22 cellular contexts compared by ENCODE assay signal in the genomic region with DNA sequence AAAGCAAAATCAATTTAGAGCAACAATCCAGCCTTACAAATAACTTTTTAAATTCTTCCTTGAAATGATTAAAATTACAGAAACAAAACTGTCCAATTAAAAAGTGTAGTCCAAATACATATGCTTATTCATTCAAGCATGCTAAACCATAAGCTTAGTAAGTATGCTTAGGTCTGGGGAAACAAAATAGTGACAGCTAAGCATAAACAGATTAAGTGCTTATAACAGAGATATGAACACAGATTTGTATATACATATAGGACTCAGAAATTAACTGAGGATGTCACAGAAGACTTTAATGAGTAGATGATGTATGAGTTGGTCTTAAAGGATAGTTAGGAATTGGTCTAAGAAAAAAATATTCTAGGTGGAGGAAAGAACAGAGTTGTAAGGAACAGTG. TPM values are rescaled to one million over a fixed set of nuclear protein-coding genes. Genes with fewer than 3 reads are reported as not detected.
DNase-seq lines count a peak whose midpoint lies in the region; ATAC-seq, FAIRE-seq and TF ChIP-seq lines count a peak whose summit lies in the region.
"Had no signal": no experiment of that assay in that cellular context is flagged by ENCODE, and none has a peak within 500 bp of the region (broad histone marks: within the 10 kb centered on the region; RNA-seq: fewer than 3 reads in every experiment).

No MANE protein-coding gene starts in this region.

- no peaks in the 10 kb centered on the region for H3K9me3 Mint-ChIP-seq in activated T-cell treated with anti-CD3 and anti-CD28 coated beads, Interleukin-2, amount 50 U/mL, for 72 hours

- peak; percentile 6 for FAIRE-seq in D721Med (lab: Jason Lieb, UNC)
- FAIRE-seq in K562 (lab: Jason Lieb, UNC) = no peak

- TF ChIP-seq CTCF in D721Med (IDR thresholded peaks at IDR 0.05; ENCODE audit: insufficient read depth, missing control alignments) (no peak), K562 (IDR thresholded peaks at IDR 0.05 in 2 of 3, conservative IDR thresholded peaks at IDR 0.05 in 1 of 3; ENCODE audit: insufficient read depth in 2 of 3, low read depth in 1 of 3, low read length in 3 of 3) (no peak), retinal pigment epithelial cell (conservative IDR thresholded peaks at IDR 0.05; ENCODE audit: low read depth, low read length) (no peak)

- TF ChIP-seq EP300 in K562 (IDR thresholded peaks at IDR 0.05; ENCODE audit: low read length) = no peak

- in situ Hi-C loops in K562 (cut with MboI) = no loop called here

- H3K4me1 ChIP-seq in K562 (replicated peaks in 1 of 2; ENCODE audit: control insufficient read depth in 2 of 2, insufficient read depth in 2 of 2, low read length in 2 of 2) = no peaks in the 10 kb centered on the region

- no peak overlapping the region for H3K27ac ChIP-seq in K562 (ENCODE audit: extremely low read depth, low read depth, low read length)
- H3K27ac ChIP-seq: C4-2B, RWPE1, SK-N-MC had no signal

- ATAC-seq in activated T-cell treated with anti-CD3 and anti-CD28 coated beads, Interleukin-2, amount 50 U/mL, for 72 hours (replicated peaks in 1 of 2) = no peak
- ATAC-seq in K562 (no peak), GM21381 (IDR thresholded peaks at IDR 0.05; ENCODE audit: unreplicated experiment) (no peak)

- no peak for TF ChIP-seq POLR2A in K562 (conservative IDR thresholded peaks at IDR 0.05)

- intact Hi-C loops in K562 (cut with micrococcal nuclease) = no loop called here

- H3K4me1 Mint-ChIP-seq in activated T-cell treated with anti-CD3 and anti-CD28 coated beads, Interleukin-2, amount 50 U/mL, for 72 hours (ENCODE audit: low read depth) = no peaks in the 10 kb centered on the region

- no peak overlapping the region for H3K4me2 ChIP-seq in K562 (ENCODE audit: insufficient read depth, low read length)

- no peaks in the 10 kb centered on the region for H3K9me1 ChIP-seq in K562 (ENCODE audit: control insufficient read depth, insufficient read depth, low read length)

- H3K4me3 Mint-ChIP-seq in activated T-cell treated with anti-CD3 and anti-CD28 coated beads, Interleukin-2, amount 50 U/mL, for 72 hours = no peak overlapping the region

- TF ChIP-seq RAD21 in K562 (CRISPR knock-in tag; conservative IDR thresholded peaks at IDR 0.05 in 1 of 2, IDR thresholded peaks at IDR 0.05 in 1 of 2) = no peak

- no peak overlapping the region for H3K9ac ChIP-seq in K562 (ENCODE audit: insufficient read depth in 1 of 2, low read depth in 2 of 2, low read length in 2 of 2)

- CTCF ChIA-PET in K562 (lab: Yijun Ruan, JAX; ENCODE audit: low intra/inter-chr PET ratio) = no interaction called here

- DNase-seq in activated T-cell treated with anti-CD3 and anti-CD28 coated beads, Interleukin-2, amount 50 U/mL, for 72 hours = no peak
- no peak for DNase-seq in activated T-cell treated with anti-CD3 and anti-CD28 coated beads, Interleukin-2, amount 50 U/mL, for 48 hours
- DNase-seq in D721Med (ENCODE audit: insufficient read length, low spot score) = no peak
- DNase-seq in K562 (ENCODE audit: extremely low read depth in 1 of 4, low spot score in 3 of 4) = no peak
- peak; percentile 75 for DNase-seq in retinal pigment epithelial cell (ENCODE audit: low read depth)
- no peak for DNase-seq in NCI-H2171 treated with DMSO at 0.1 percent for 48 hours (lab: John Stamatoyannopoulos, UW)
- DNase-seq: 8988T; DMS79 treated with DMSO at 0.1 percent for 48 hours; H7; MG63; NCI-H1417; NCI-H1694 treated with DMSO at 0.1 percent for 48 hours; NCI-H2081 treated with DMSO at 0.1 percent for 48 hours; NCI-H446 treated with DMSO at 0.1 percent for 48 hours; NCI-H69; NK-92 treated with Interleukin-12 subunit alpha and Interleukin-12 subunit beta, amount 100 ng/mL, for 24 hours; SHP77 treated with DMSO at 0.1 percent for 48 hours; SW 1271 had no signal

- peaks cover 56% of the 10 kb centered on the region for H3K36me3 ChIP-seq in K562 (ENCODE audit: control insufficient read depth, insufficient read depth, low read length)

- no TSS peak for BruUV-seq in K562 (replicated peaks; lab: Mats Ljungman, UMichigan)

- POLR2A ChIA-PET in K562 (lab: Yijun Ruan, JAX) = interaction anchor here (1.4 kb wide), 1 partner anchor 8 kb away, joined by 4 read pairs; no protein-coding TSS in a partner anchor

- no peaks in the 10 kb centered on the region for H3K27me3 ChIP-seq in K562 (ENCODE audit: control insufficient read depth in 2 of 2, insufficient read depth in 2 of 2, low read length in 2 of 2)
- H3K27me3 ChIP-seq: MG63 had no signal

- H3K36me3 Mint-ChIP-seq in activated T-cell treated with anti-CD3 and anti-CD28 coated beads, Interleukin-2, amount 50 U/mL, for 72 hours (ENCODE audit: insufficient read depth in 2 of 2) = peaks cover 2 to 11% of the 10 kb centered on the region in 2 donors

- H3K79me2 ChIP-seq in K562 (ENCODE audit: control insufficient read depth, insufficient read depth, low read length) = no peaks in the 10 kb centered on the region

- H2AFZ ChIP-seq in K562 (ENCODE audit: low read depth, low read length) = no peak overlapping the region

- no peaks in the 10 kb centered on the region for H3K27me3 Mint-ChIP-seq in activated T-cell treated with anti-CD3 and anti-CD28 coated beads, Interleukin-2, amount 50 U/mL, for 72 hours (ENCODE audit: low read depth)

- no peaks in the 10 kb centered on the region for H3K9me3 ChIP-seq in K562 (replicated peaks; ENCODE audit: control insufficient read depth, insufficient read depth, low read depth, low read length)
- H3K9me3 ChIP-seq: MG63 had no signal

- no peaks in the 10 kb centered on the region for H4K20me1 ChIP-seq in K562 (replicated peaks; ENCODE audit: control insufficient read depth, insufficient read depth, low read length)

- H3K4me3 ChIP-seq in K562 = no peak overlapping the region
- H3K4me3 ChIP-seq in retinal pigment epithelial cell (ENCODE audit: low read length) = no peak overlapping the region
- H3K4me3 ChIP-seq: MG63, SK-N-MC had no signal

- H3K27ac Mint-ChIP-seq in activated T-cell treated with anti-CD3 and anti-CD28 coated beads, Interleukin-2, amount 50 U/mL, for 72 hours = peak overlapping the region; percentile 58

TF ChIP-seq in K562, 482 proteins besides CTCF, POLR2A, EP300 and RAD21:
- TF ChIP-seq MAFG (tag; conservative IDR thresholded peaks at IDR 0.05) (0 out of 2 replicates have a peak, but pooled peaks have one; percentile 5), C11orf30 (IDR thresholded peaks at IDR 0.05; ENCODE audit: low read depth) (peak; percentile 17; the same call in 1 of the 2 replicates), DDX20 (tag; IDR thresholded peaks at IDR 0.05; ENCODE audit: low read depth) (no peak), ZNF316 (IDR thresholded peaks at IDR 0.05) (peak; percentile 67), RBM25 (IDR thresholded peaks at IDR 0.05; ENCODE audit: low read depth, low read length, severe bottlenecking) (no peak)

RNA-seq across cellular contexts. Expression of a gene that starts 41.8 kb away (rescaled TPM):
- total RNA-seq in activated T-cell treated with anti-CD3 and anti-CD28 coated beads, Interleukin-2, amount 50 U/mL, for 72 hours = 100 to 1,000 TPM; 114 to 118 TPM
- 46.9 and 187 TPM in 2 replicates for total RNA-seq in K562 (2011; cell fraction: chromatin; rRNA removed; ENCODE audit: low replicate concordance)
- total RNA-seq in K562 (2011; cell fraction: nucleolus; rRNA removed) = 28.3 and 42.1 TPM in 2 replicates
- total RNA-seq in K562 (2011; cell fraction: nucleoplasm; rRNA removed) = 70.9 and 120 TPM in 2 replicates
- 63.6 and 78.3 TPM in 2 replicates for total RNA-seq in K562 (2014; rRNA removed)
- total RNA-seq in K562 (2014; rRNA removed; fragmentation: Illumina TruSeq; extraction: Trizol) = 97.5 and 101 TPM in 2 replicates
- 117 and 119 TPM in 2 replicates for total RNA-seq in K562 (2015; rRNA removed; fragmentation: Illumina TruSeq; extraction: Trizol)
- total RNA-seq in K562 (2021) = 74.4 and 80.8 TPM in 2 replicates
- 54.7 and 69.1 TPM in 2 replicates for polyA plus RNA-seq in K562 (2011; rRNA removed)
- 15.5 and 23.2 TPM in 2 replicates for polyA plus RNA-seq in K562 (2011; cell fraction: cytosol; rRNA removed)
- 28.4 and 31.1 TPM in 2 replicates for polyA plus RNA-seq in K562 (2011; cell fraction: nucleus; rRNA removed)
- 39.5 and 53.2 TPM in 2 replicates for polyA plus RNA-seq in K562 (2012)
- 70.8 and 80.0 TPM in 2 replicates for polyA plus RNA-seq in K562 (2014; fragmentation: Illumina TruSeq; extraction: Trizol)
- 10 to 100 TPM; 30.4 to 35.7 TPM for polyA plus RNA-seq in K562 (2014; fragmentation: Nextera tagmentation; extraction: Ambion mirVana)
- polyA plus RNA-seq in K562 (2014; rRNA removed) = 62.8 and 87.1 TPM in 2 replicates
- polyA minus RNA-seq in K562 (2011; rRNA and poly(A)+ RNA removed) = 215 TPM in 2 replicates
- 55.8 and 59.7 TPM in 2 replicates for polyA minus RNA-seq in K562 (2011; cell fraction: cytosol; rRNA and poly(A)+ RNA removed)
- 58.6 and 108 TPM in 2 replicates for polyA minus RNA-seq in K562 (2011; cell fraction: nucleus; rRNA and poly(A)+ RNA removed)
